In genomic region chr4:85728471-85728870, GRCh38 we compare ENCODE assay signal across 22 cellular contexts.
"Had no signal": no experiment of that assay in that cellular context is flagged by ENCODE, and none has a peak within 500 bp of the region (broad histone marks: within the 10 kb centered on the region; RNA-seq: fewer than 3 reads in every experiment).

No MANE protein-coding gene starts in this region.

- H3K27me3 Mint-ChIP-seq: activated naive CD8-positive, alpha-beta T cell treated with anti-CD3 and anti-CD28 coated beads, Interleukin-2, amount 10 ng/mL, durations not matched to agents 7 days and 5 days; activated T-cell treated with anti-CD3 and anti-CD28 coated beads, Interleukin-2, amount 50 U/mL, for 24 hours had no signal

- H3K9me3 ChIP-seq: heart right ventricle, right lobe of liver, tibial artery had no signal

- H3K27me3 ChIP-seq: heart right ventricle, right lobe of liver, tibial artery had no signal

- H3K4me3 Mint-ChIP-seq: activated naive CD4-positive, alpha-beta T cell treated with anti-CD3 and anti-CD28 coated beads for 36 hours; activated naive CD8-positive, alpha-beta T cell treated with anti-CD3 and anti-CD28 coated beads, Interleukin-2, amount 10 ng/mL, durations not matched to agents 7 days and 5 days; activated T-cell treated with anti-CD3 and anti-CD28 coated beads, Interleukin-2, amount 50 U/mL, for 24 hours; nephron progenitor cell had no signal

- H3K36me3 ChIP-seq: heart right ventricle, right lobe of liver, tibial artery, WERI-Rb-1 had no signal

- ATAC-seq: heart right ventricle; right lobe of liver; stimulated activated naive CD8-positive, alpha-beta T cell treated with anti-CD3 and anti-CD28 coated beads, Interleukin-15, Interleukin-2, amounts not matched to agents 100 U/mL and 50 U/mL, for 24 hours had no signal

- H3K4me1 ChIP-seq: parathyroid adenoma had no signal

- H3K9me3 Mint-ChIP-seq: activated naive CD4-positive, alpha-beta T cell treated with anti-CD3 and anti-CD28 coated beads for 36 hours; activated naive CD8-positive, alpha-beta T cell treated with anti-CD3 and anti-CD28 coated beads, Interleukin-2, amount 10 ng/mL, durations not matched to agents 7 days and 5 days; activated T-cell treated with anti-CD3 and anti-CD28 coated beads, Interleukin-2, amount 50 U/mL, for 24 hours; nephron progenitor cell had no signal

- DNase-seq: activated CD4-positive, alpha-beta T cell treated with anti-CD3 and anti-CD28 coated beads, Interleukin-2, amount 50 U/mL, for 4 hours; activated CD8-positive, alpha-beta memory T cell treated with anti-CD3 and anti-CD28 coated beads for 24 hours; activated CD8-positive, alpha-beta memory T cell treated with anti-CD3 and anti-CD28 coated beads, Interleukin-2, amount 50 U/mL, for 4 hours; activated naive CD4-positive, alpha-beta T cell treated with anti-CD3 and anti-CD28 coated beads for 36 hours; activated naive CD8-positive, alpha-beta T cell treated with anti-CD3 and anti-CD28 coated beads, Interleukin-2, amount 10 ng/mL, durations not matched to agents 7 days and 5 days; activated T-cell treated with anti-CD3 and anti-CD28 coated beads, Interleukin-2, amount 50 U/mL, for 24 hours; amygdala; foreskin fibroblast; heart right ventricle; islet precursor cell; mammary epithelial cell; nephron progenitor cell; right lobe of liver; small intestine; stimulated activated CD4-positive, alpha-beta T cell treated with anti-CD3 and anti-CD28 coated beads, Interleukin-4, amount 100 ng/mL, for 1 hour; stimulated activated naive CD8-positive, alpha-beta T cell treated with anti-CD3 and anti-CD28 coated beads, Interleukin-15, Interleukin-2, amounts not matched to agents 100 U/mL and 50 U/mL, for 24 hours; substantia nigra; T-helper 1 cell; tibial artery; WERI-Rb-1 had no signal

- H3K27ac ChIP-seq: epithelial cell of prostate, parathyroid adenoma, right lobe of liver, tibial artery, WERI-Rb-1 had no signal

- H3K36me3 Mint-ChIP-seq: activated naive CD8-positive, alpha-beta T cell treated with anti-CD3 and anti-CD28 coated beads, Interleukin-2, amount 10 ng/mL, durations not matched to agents 7 days and 5 days had no signal

- H3K4me3 ChIP-seq: heart right ventricle, right lobe of liver, tibial artery had no signal

- H3K4me1 Mint-ChIP-seq: activated naive CD8-positive, alpha-beta T cell treated with anti-CD3 and anti-CD28 coated beads, Interleukin-2, amount 10 ng/mL, durations not matched to agents 7 days and 5 days; nephron progenitor cell had no signal

- H3K27ac Mint-ChIP-seq: activated naive CD4-positive, alpha-beta T cell treated with anti-CD3 and anti-CD28 coated beads for 36 hours; activated naive CD8-positive, alpha-beta T cell treated with anti-CD3 and anti-CD28 coated beads, Interleukin-2, amount 10 ng/mL, durations not matched to agents 7 days and 5 days; activated T-cell treated with anti-CD3 and anti-CD28 coated beads, Interleukin-2, amount 50 U/mL, for 24 hours; nephron progenitor cell had no signal
